31 cellular contexts compared by ENCODE assay signal in the genomic region with DNA sequence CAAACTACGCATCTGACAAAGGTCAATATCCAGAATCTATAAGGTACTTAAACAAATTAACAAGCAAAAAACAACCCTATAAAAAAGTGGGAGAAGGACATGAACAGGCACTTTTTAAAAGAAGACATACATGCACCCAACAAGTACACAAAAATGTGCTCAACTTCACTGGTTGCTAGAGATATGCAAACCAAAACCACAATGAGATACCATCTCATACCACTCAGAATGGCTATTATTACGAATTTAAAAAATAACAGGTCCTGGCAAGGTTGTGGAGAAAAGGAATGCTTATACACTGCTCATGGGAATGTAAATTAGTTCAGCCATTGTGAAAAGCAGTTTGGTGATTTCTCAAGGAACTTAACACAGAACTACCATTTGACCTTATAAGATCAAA.
"Had no signal": no experiment of that assay in that cellular context is flagged by ENCODE, and none has a peak within 500 bp of the region (broad histone marks: within the 10 kb centered on the region; RNA-seq: fewer than 3 reads in every experiment).

No MANE protein-coding gene starts in this region.

- DNase-seq: activated CD4-positive, alpha-beta T cell treated with anti-CD3 and anti-CD28 coated beads for 48 hours; activated CD4-positive, alpha-beta T cell treated with anti-CD3 and anti-CD28 coated beads, Interleukin-2, amount 50 U/mL, for 48 hours; activated CD8-positive, alpha-beta memory T cell treated with anti-CD3 and anti-CD28 coated beads for 24 hours; activated effector memory CD4-positive, alpha-beta T cell treated with anti-CD3 and anti-CD28 coated beads, Interleukin-2, amount 50 U/mL, for 16 hours; activated naive CD4-positive, alpha-beta T cell treated with anti-CD3 and anti-CD28 coated beads for 36 hours; activated naive CD8-positive, alpha-beta T cell treated with anti-CD3 and anti-CD28 coated beads for 36 hours; adrenal gland; cerebellar nuclear complex; colonic mucosa; effector CD8-positive, alpha-beta T cell; foreskin fibroblast; heart right ventricle; kidney; naive thymus-derived CD8-positive, alpha-beta T cell; nucleus accumbens; psoas muscle; spleen; stimulated activated naive CD4-positive, alpha-beta T cell had no signal

- H3K79me2 ChIP-seq: parathyroid adenoma had no signal

- H3K27me3 Mint-ChIP-seq: activated naive CD8-positive, alpha-beta T cell treated with anti-CD3 and anti-CD28 coated beads for 36 hours; memory B cell; naive thymus-derived CD8-positive, alpha-beta T cell had no signal

- H3K4me1 ChIP-seq: adrenal gland, ascending aorta, colonic mucosa, heart right ventricle, parathyroid adenoma, psoas muscle, right atrium auricular region, spleen, suprapubic skin, tibial nerve had no signal

- H3K9ac ChIP-seq: parathyroid adenoma had no signal

- ATAC-seq: activated CD4-positive, CD25-positive, alpha-beta regulatory T cell treated with anti-CD3 and anti-CD28 coated beads, Interleukin-2, amount 50 U/mL, for 24 hours; heart right ventricle; naive thymus-derived CD8-positive, alpha-beta T cell; psoas muscle had no signal

- H3K36me3 ChIP-seq: adrenal gland, ascending aorta, cardiac muscle cell, colonic mucosa, heart right ventricle, right atrium auricular region, spleen, suprapubic skin, tibial nerve had no signal

- H3K4me1 Mint-ChIP-seq: activated naive CD8-positive, alpha-beta T cell treated with anti-CD3 and anti-CD28 coated beads for 36 hours; memory B cell; neural crest cell had no signal

- H3K27ac ChIP-seq: adrenal gland, ascending aorta, cardiac muscle cell, colonic mucosa, heart right ventricle, parathyroid adenoma, psoas muscle, right atrium auricular region, spleen, suprapubic skin, tibial nerve, VCaP had no signal

- H3K27me3 ChIP-seq: adrenal gland, ascending aorta, cardiac muscle cell, colonic mucosa, heart right ventricle, right atrium auricular region, spleen, suprapubic skin, tibial nerve had no signal

- H3K27ac Mint-ChIP-seq: activated naive CD4-positive, alpha-beta T cell treated with anti-CD3 and anti-CD28 coated beads for 36 hours; activated naive CD8-positive, alpha-beta T cell treated with anti-CD3 and anti-CD28 coated beads for 36 hours; activated T-helper 1 cell treated with anti-CD3 and anti-CD28 coated beads, Interleukin-12 subunit alpha, Interleukin-12 subunit beta, Interleukin-2, Interleukin-4 antibody, amounts not matched to agents 30 ng/mL and 10 ng/mL and 1 ng/mL, durations not matched to agents 14 hours and 24 hours and 36 hours; memory B cell; naive thymus-derived CD8-positive, alpha-beta T cell had no signal

- H2AFZ ChIP-seq: parathyroid adenoma had no signal

- H3K4me3 Mint-ChIP-seq: activated naive CD4-positive, alpha-beta T cell treated with anti-CD3 and anti-CD28 coated beads for 36 hours; activated naive CD8-positive, alpha-beta T cell treated with anti-CD3 and anti-CD28 coated beads for 36 hours; activated T-helper 1 cell treated with anti-CD3 and anti-CD28 coated beads, Interleukin-12 subunit alpha, Interleukin-12 subunit beta, Interleukin-2, Interleukin-4 antibody, amounts not matched to agents 30 ng/mL and 10 ng/mL and 1 ng/mL, durations not matched to agents 14 hours and 24 hours and 36 hours; memory B cell; naive thymus-derived CD8-positive, alpha-beta T cell; neural crest cell had no signal

- FAIRE-seq: endometrium, kidney, TTC549 had no signal

- H3K4me3 ChIP-seq: adrenal gland, ascending aorta, cardiac muscle cell, colonic mucosa, heart right ventricle, psoas muscle, right atrium auricular region, spleen, suprapubic skin, tibial nerve had no signal

- H3K9me3 ChIP-seq: colonic mucosa, suprapubic skin had no signal
